In genomic region chr11:63710476-63711217, GRCh38 we compare ENCODE assay signal across 14 cellular contexts. TPM values are rescaled to one million over a fixed set of nuclear protein-coding genes. Genes with fewer than 3 reads are reported as not detected.
A peak's percentile ranks its signal among the peaks of the same experiment; 100 is the strongest.
DNase-seq lines count a peak whose midpoint lies in the region; ATAC-seq and TF ChIP-seq lines count a peak whose summit lies in the region.
"Had no signal": no experiment of that assay in that cellular context is flagged by ENCODE, and none has a peak within 500 bp of the region (broad histone marks: within the 10 kb centered on the region; RNA-seq: fewer than 3 reads in every experiment).

No MANE protein-coding gene starts in this region.

- H3K27me3 ChIP-seq in ACC112 (ENCODE audit: insufficient read depth, low read length) (no peaks in the 10 kb centered on the region), endodermal cell (ENCODE audit: control insufficient read depth, insufficient read depth, low read length, poor library complexity, severe bottlenecking) (no peaks in the 10 kb centered on the region), mesenchymal stem cell (ENCODE audit: control insufficient read depth in 1 of 2, insufficient read depth in 1 of 2, low read length in 2 of 2) (no peaks in the 10 kb centered on the region)

- H2AK5ac ChIP-seq in mesenchymal stem cell (ENCODE audit: low read length, severe bottlenecking), result no peak overlapping the region

- H3K36me3 ChIP-seq in ACC112 (ENCODE audit: insufficient read depth, low read length) (no peaks in the 10 kb centered on the region), endodermal cell (ENCODE audit: control insufficient read depth, insufficient read depth, low read length) (peaks cover 3% of the 10 kb centered on the region), mesenchymal stem cell (ENCODE audit: control insufficient read depth in 1 of 2, insufficient read depth in 2 of 2, low read depth in 1 of 2, low read length in 2 of 2) (peaks cover 0 to 7% of the 10 kb centered on the region in 2 experiments)

- H3K4me1 Mint-ChIP-seq in HFFc6 (ENCODE audit: low read depth), result peaks cover 46% of the 10 kb centered on the region
- H3K4me1 Mint-ChIP-seq in endodermal cell, result peaks cover 4% of the 10 kb centered on the region
- H3K4me1 Mint-ChIP-seq: B cell had no signal

- H3K9ac ChIP-seq in endodermal cell (ENCODE audit: extremely low read depth, low read length, poor library complexity, severe bottlenecking) (no peak overlapping the region), mesenchymal stem cell (ENCODE audit: low read length) (peak overlapping the region; percentile 82)

- H4K91ac ChIP-seq in mesenchymal stem cell (ENCODE audit: low read length), result no peak overlapping the region

- H3K4me1 ChIP-seq in ACC112 (ENCODE audit: control insufficient read depth, insufficient read depth, low read length, unreplicated experiment), result peaks cover 33% of the 10 kb centered on the region
- H3K4me1 ChIP-seq in endodermal cell (ENCODE audit: control insufficient read depth, insufficient read depth, low read length), result no peaks in the 10 kb centered on the region
- H3K4me1 ChIP-seq in mesenchymal stem cell (ENCODE audit: control insufficient read depth, insufficient read depth, low read depth, low read length), result peaks cover 2% of the 10 kb centered on the region

- H3K79me1 ChIP-seq in mesenchymal stem cell (replicated peaks; ENCODE audit: low read length, poor library complexity, severe bottlenecking), result peaks cover 20% of the 10 kb centered on the region

- peak overlapping the region; percentile 74 for H3K27ac Mint-ChIP-seq in HFFc6
- peak overlapping the region; percentile 66 for H3K27ac Mint-ChIP-seq in endodermal cell
- H3K27ac Mint-ChIP-seq: B cell had no signal

- H3K23ac ChIP-seq in mesenchymal stem cell (ENCODE audit: low read length in 2 of 2), result no peak overlapping the region

- 90 to 93% methylated on average over 10 to 11 of the region's 11 CpGs for WGBS in endodermal cell (ENCODE audit: insufficient coverage in 1 of 2, insufficient read length in 1 of 2), 2 experiments
- whole genome bisulfite sequencing in mesenchymal stem cell, result 65% methylated on average over 11 of the region's 11 CpGs

- H4K8ac ChIP-seq in mesenchymal stem cell (ENCODE audit: low read length), result no peak overlapping the region

- H3K27me3 Mint-ChIP-seq in HFFc6 (ENCODE audit: insufficient read depth), result no peaks in the 10 kb centered on the region
- H3K27me3 Mint-ChIP-seq in endodermal cell (ENCODE audit: insufficient read depth), result no peaks in the 10 kb centered on the region
- H3K27me3 Mint-ChIP-seq: B cell had no signal

- H3K4me3 Mint-ChIP-seq in HFFc6 (no peak overlapping the region), endodermal cell (no peak overlapping the region)
- H3K4me3 Mint-ChIP-seq: B cell had no signal

- no peak overlapping the region for H3K4ac ChIP-seq in mesenchymal stem cell (ENCODE audit: low read depth in 1 of 2, low read length in 2 of 2)

- H3K14ac ChIP-seq in mesenchymal stem cell (ENCODE audit: low read length in 2 of 2), result no peak overlapping the region

- H3K4me3 ChIP-seq in ACC112 (ENCODE audit: low read depth, low read length) (no peak overlapping the region), endodermal cell (ENCODE audit: low read length) (no peak overlapping the region), mesenchymal stem cell (ENCODE audit: insufficient read depth in 1 of 2, low read depth in 1 of 2, low read length in 2 of 2) (peak overlapping the region in 1 of 2 experiments; percentile 43)

- H3K9me3 Mint-ChIP-seq in HFFc6 (no peaks in the 10 kb centered on the region), endodermal cell (no peaks in the 10 kb centered on the region)

- H2BK5ac ChIP-seq in mesenchymal stem cell (ENCODE audit: low read depth, low read length, poor library complexity, severe bottlenecking), result no peak overlapping the region

- H2BK120ac ChIP-seq in mesenchymal stem cell (ENCODE audit: low read depth, low read length), result no peak overlapping the region

- H3K27ac ChIP-seq in ACC112 (ENCODE audit: low read depth, low read length) (peak overlapping the region; percentile 56), endodermal cell (ENCODE audit: low read depth, low read length) (no peak overlapping the region), mesenchymal stem cell (ENCODE audit: low read length, poor library complexity, severe bottlenecking) (no peak overlapping the region)

- H3K9me3 ChIP-seq in endodermal cell (ENCODE audit: control insufficient read depth, low read length) (no peaks in the 10 kb centered on the region), mesenchymal stem cell (ENCODE audit: control insufficient read depth, low read length) (no peaks in the 10 kb centered on the region)

- TF ChIP-seq CTCF in HFFc6 (IDR thresholded peaks at IDR 0.05) (peak; percentile 36), endodermal cell (conservative IDR thresholded peaks at IDR 0.05) (peak; percentile 32)

- no peak overlapping the region for H3K4me2 ChIP-seq in mesenchymal stem cell (ENCODE audit: low read length, poor library complexity, severe bottlenecking)

- H3K18ac ChIP-seq in mesenchymal stem cell (ENCODE audit: low read depth in 1 of 2, low read length in 2 of 2), result peak overlapping the region in 1 of 2 experiments; percentile 43

- H3K79me2 ChIP-seq in ACC112 (ENCODE audit: control insufficient read depth, insufficient read depth, low read length, unreplicated experiment), result peaks cover 56% of the 10 kb centered on the region

- H2BK15ac ChIP-seq in mesenchymal stem cell (ENCODE audit: low read depth, poor library complexity, severe bottlenecking), result no peak overlapping the region

- ATAC-seq in GM21825 (IDR thresholded peaks at IDR 0.05; ENCODE audit: unreplicated experiment), result no peak
- ATAC-seq in GM21360 (IDR thresholded peaks at IDR 0.05; ENCODE audit: unreplicated experiment), result no peak
- no peak for ATAC-seq in HG03025 (IDR thresholded peaks at IDR 0.05; ENCODE audit: low FRiP score, unreplicated experiment)

- DNase-seq in HFFc6 (peak; percentile 59), endodermal cell (no peak), mesenchymal stem cell (peak; percentile 97), T-helper 9 cell (no peak)
- DNase-seq: activated CD4-positive, alpha-beta T cell treated with anti-CD3 and anti-CD28 coated beads for 48 hours; activated naive CD4-positive, alpha-beta T cell treated with Interleukin-2 at 50 U/mL for 16 hours; NCI-H2081 treated with DMSO at 0.1 percent for 48 hours; SHP77; substantia nigra had no signal

- H3K36me3 Mint-ChIP-seq in HFFc6 (ENCODE audit: low read depth) (peaks cover 7% of the 10 kb centered on the region; the same call in 1 of the 2 replicates), endodermal cell (ENCODE audit: low read depth) (peaks cover 5% of the 10 kb centered on the region)

- H2AFZ ChIP-seq in ACC112 (ENCODE audit: low read length, unreplicated experiment), result no peak overlapping the region
- no peak overlapping the region for H2AFZ ChIP-seq in mesenchymal stem cell (ENCODE audit: low read depth, low read length)

- no peak overlapping the region for H2BK12ac ChIP-seq in mesenchymal stem cell (ENCODE audit: low read length in 2 of 2)

RNA-seq across cellular contexts. Expression of gene RTN3, which starts 29.3 kb away (rescaled TPM):
- total RNA-seq in HFFc6 (2021; fragmentation: NEBNext Ultra II Directional; extraction: Animal tissue kit (Norgen Biotek cat#: 25700)), result 100 to 1,000 TPM; 114 to 144 (median 133) TPM
- total RNA-seq in endodermal cell, result 100 to 1,000 TPM; 128 to 160 TPM
- polyA plus RNA-seq in endodermal cell (2013, experiment 1 of 2), result 247 TPM
- 213 TPM for polyA plus RNA-seq in endodermal cell (2013, experiment 2 of 2)
- polyA plus RNA-seq in mesenchymal stem cell (2013, experiment 1 of 2), result 116 TPM
- 117 TPM for polyA plus RNA-seq in mesenchymal stem cell (2013, experiment 2 of 2)

RNA-seq across cellular contexts. Expression of gene ATL3, which starts 39.5 kb away (rescaled TPM):
- total RNA-seq in HFFc6 (2021; fragmentation: NEBNext Ultra II Directional; extraction: Animal tissue kit (Norgen Biotek cat#: 25700)), result 100 to 1,000 TPM in 5 of 6 experiments, 10 to 100 TPM in 1; 96.9 to 116 (median 109) TPM
- total RNA-seq in endodermal cell, result 10 to 100 TPM; 33.8 to 38.0 TPM
- 10.3 TPM for polyA plus RNA-seq in endodermal cell (2013, experiment 1 of 2)
- 10.8 TPM for polyA plus RNA-seq in endodermal cell (2013, experiment 2 of 2)
- 26.4 TPM for polyA plus RNA-seq in mesenchymal stem cell (2013, experiment 1 of 2)
- 27.0 TPM for polyA plus RNA-seq in mesenchymal stem cell (2013, experiment 2 of 2)

RNA-seq across cellular contexts. Expression of gene ZFTA, which starts 57.9 kb away (rescaled TPM):
- total RNA-seq in HFFc6 (2021; fragmentation: NEBNext Ultra II Directional; extraction: Animal tissue kit (Norgen Biotek cat#: 25700)), result 10 to 100 TPM; 18.4 to 21.0 (median 19.5) TPM
- 10 to 100 TPM; 31.9 to 38.0 TPM for total RNA-seq in endodermal cell
- 40.9 TPM for polyA plus RNA-seq in endodermal cell (2013, experiment 1 of 2)
- polyA plus RNA-seq in endodermal cell (2013, experiment 2 of 2), result 38.5 TPM
- polyA plus RNA-seq in mesenchymal stem cell (2013, experiment 1 of 2), result 15.0 TPM
- 15.0 TPM for polyA plus RNA-seq in mesenchymal stem cell (2013, experiment 2 of 2)

Comparison
In these comparisons a context has a peak if more than half of its experiments do, and no peak if none do; other contexts are left out.
1. DNase-seq: peak in HFFc6 (single experiment) and mesenchymal stem cell (single experiment); none in endodermal cell (single experiment) and T-helper 9 cell (single experiment).